ENCODE assay signal across 25 cellular contexts in the genomic region with DNA sequence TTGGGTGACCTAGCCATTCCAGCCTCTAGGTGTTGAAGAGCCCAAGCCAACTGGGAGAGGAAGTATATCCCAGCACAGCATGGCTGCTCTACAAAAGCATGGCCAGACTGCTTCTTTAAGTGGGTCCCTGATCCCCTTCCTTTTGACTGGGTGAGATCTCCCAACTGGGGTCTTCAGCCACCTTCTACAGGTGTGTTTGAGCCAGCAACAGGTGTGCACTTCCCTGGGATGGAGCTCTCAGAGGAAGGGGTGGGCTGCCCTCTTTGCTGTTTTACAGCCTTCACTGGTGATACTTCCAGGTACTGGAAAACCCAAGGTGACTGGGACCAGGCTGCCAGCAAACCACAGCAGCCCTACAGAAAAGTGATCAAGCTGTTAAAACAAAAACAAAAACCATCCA.
"Had no signal": no experiment of that assay in that cellular context is flagged by ENCODE, and none has a peak within 500 bp of the region (broad histone marks: within the 10 kb centered on the region; RNA-seq: fewer than 3 reads in every experiment).

No MANE protein-coding gene starts in this region.

- DNase-seq: colonic mucosa; cortex of kidney; dermis blood vessel endothelial cell; dorsolateral prefrontal cortex; effector CD4-positive, alpha-beta T cell; effector CD8-positive, alpha-beta T cell; effector memory CD4-positive, alpha-beta T cell; effector memory CD8-positive, alpha-beta T cell; endodermal cell; erythroblast; esophagus squamous epithelium; foreskin fibroblast; foreskin keratinocyte; foreskin melanocyte; gastrocnemius medialis; glutamatergic neuron; head of caudate nucleus; heart left ventricle; heart right ventricle had no signal

- H3K4me1 ChIP-seq: colonic mucosa, esophagus muscularis mucosa, esophagus squamous epithelium, foreskin keratinocyte, gastrocnemius medialis, gastroesophageal sphincter, heart left ventricle had no signal

- H3K9me3 ChIP-seq: colonic mucosa, gastrocnemius medialis had no signal

- H3K27ac ChIP-seq: colonic mucosa, coronary artery, dorsolateral prefrontal cortex, epithelial cell of prostate, esophagus muscularis mucosa, esophagus squamous epithelium, foreskin keratinocyte, gastrocnemius medialis, gastroesophageal sphincter, heart left ventricle, heart right ventricle, hepatocyte had no signal

- H3K4me3 ChIP-seq: colonic mucosa, coronary artery, dorsolateral prefrontal cortex, esophagus muscularis mucosa, esophagus squamous epithelium, gastrocnemius medialis, gastroesophageal sphincter, heart left ventricle, heart right ventricle, hepatocyte had no signal

- ATAC-seq: effector memory CD8-positive, alpha-beta T cell; esophagus mucosa; foreskin keratinocyte; gastrocnemius medialis; gastroesophageal sphincter; heart left ventricle; heart right ventricle had no signal

- H3K36me3 ChIP-seq: colonic mucosa, esophagus muscularis mucosa, esophagus squamous epithelium, gastrocnemius medialis, gastroesophageal sphincter, heart left ventricle, heart right ventricle had no signal
